Comparison of ENCODE assay signal across 8 cellular contexts in the genomic region with DNA sequence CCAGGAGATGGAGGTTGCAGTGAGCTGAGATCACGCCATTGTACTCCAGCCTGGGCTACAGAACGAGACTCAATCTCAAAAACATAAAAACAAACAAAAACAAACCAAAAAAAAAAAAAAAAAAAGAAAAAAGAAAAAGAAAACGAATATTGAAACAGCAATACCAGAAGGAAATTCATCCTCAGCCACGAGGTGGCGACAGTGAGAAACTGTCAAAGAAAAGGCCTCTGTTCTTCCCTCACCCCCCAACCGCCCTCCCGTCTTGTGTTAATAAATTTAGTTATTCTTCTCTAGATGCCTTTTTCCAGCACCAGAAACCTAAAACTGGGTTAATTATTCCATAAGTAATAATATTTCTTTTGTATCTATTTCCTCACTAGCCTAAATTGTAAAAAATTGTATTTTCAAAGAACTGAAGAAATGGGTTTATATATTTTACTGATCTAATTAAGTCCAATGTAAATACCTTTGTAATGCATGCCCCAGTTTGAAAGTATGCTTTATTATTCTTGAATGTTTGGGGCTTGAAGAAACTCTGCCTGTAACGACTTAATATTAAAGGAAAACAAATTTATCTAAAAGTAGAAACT. TPM values are rescaled to one million over a fixed set of nuclear protein-coding genes. Genes with fewer than 3 reads are reported as not detected.
DNase-seq lines count a peak whose midpoint lies in the region; ATAC-seq, FAIRE-seq and TF ChIP-seq lines count a peak whose summit lies in the region.

No MANE protein-coding gene starts in this region.

- no peaks in the 10 kb centered on the region for H3K36me3 Mint-ChIP-seq in endothelial cell (ENCODE audit: low read depth, unreplicated experiment)

- H3K36me3 ChIP-seq in small intestine (ENCODE audit: control insufficient read depth in 2 of 2, insufficient read depth in 2 of 2, low read length in 2 of 2): no peaks in the 10 kb centered on the region

- H3K27me3 ChIP-seq in small intestine (ENCODE audit: control insufficient read depth in 2 of 2, insufficient read depth in 2 of 2, low read length in 2 of 2): peaks cover 0 to 2% of the 10 kb centered on the region in 2 donors

- no peaks in the 10 kb centered on the region for H3K9me3 ChIP-seq in small intestine (ENCODE audit: control insufficient read depth, low read depth)

- H3K27ac Mint-ChIP-seq in endothelial cell (ENCODE audit: unreplicated experiment): no peak overlapping the region

- WGBS in small intestine, 3 donors: 35 to 52% (median 38%) methylated on average over 8 of the region's 8 CpGs

- H3K9me3 Mint-ChIP-seq in endothelial cell (ENCODE audit: unreplicated experiment): no peaks in the 10 kb centered on the region

- peak; percentile 77 for TF ChIP-seq CTCF in endothelial cell (IDR thresholded peaks at IDR 0.05; ENCODE audit: unreplicated experiment)

- peaks cover 1% of the 10 kb centered on the region for H3K27me3 Mint-ChIP-seq in endothelial cell (ENCODE audit: unreplicated experiment)

- H3K4me3 ChIP-seq in small intestine (ENCODE audit: low read depth in 1 of 2, low read length in 2 of 2): no peak overlapping the region

- H3K4me3 Mint-ChIP-seq in endothelial cell (ENCODE audit: unreplicated experiment): no peak overlapping the region

- ATAC-seq in HG03565 (IDR thresholded peaks at IDR 0.05; ENCODE audit: unreplicated experiment): no peak

- DNase-seq in SHP77 (lab: John Stamatoyannopoulos, UW): peak; percentile 14 to 47
- DNase-seq in SHP77 treated with DMSO at 0.1 percent for 48 hours (lab: John Stamatoyannopoulos, UW): no peak
- peak; percentile 37 for DNase-seq in HuH-7 (ENCODE audit: low spot score)
- DNase-seq in activated CD4-positive, alpha-beta T cell treated with anti-CD3 and anti-CD28 coated beads, Interleukin-2, amount 50 U/mL, for 24 hours (ENCODE audit: low read depth in 1 of 2, low spot score in 1 of 2): peak; percentile 23 to 26
- DNase-seq in endothelial cell (ENCODE audit: low spot score): peak; percentile 51
- peak; percentile 23 for DNase-seq in small intestine
- DNase-seq in HuH-7.5 (ENCODE audit: low spot score): no peak

- no peak overlapping the region for H3K27ac ChIP-seq in small intestine (ENCODE audit: low read depth in 1 of 2, low read length in 1 of 2)

- no peaks in the 10 kb centered on the region for H3K4me1 ChIP-seq in small intestine (ENCODE audit: control insufficient read depth in 2 of 2, insufficient read depth in 1 of 2, low read depth in 1 of 2, low read length in 1 of 2)

- no peak for FAIRE-seq in small intestine (lab: Jason Lieb, UNC)

- H3K4me1 Mint-ChIP-seq in endothelial cell (ENCODE audit: unreplicated experiment): no peaks in the 10 kb centered on the region

RNA-seq across cellular contexts. Expression of gene LIG4, which starts 38.6 kb away (rescaled TPM):
- 12.5 TPM for total RNA-seq in endothelial cell (ENCODE audit: unreplicated experiment)
- 10 to 100 TPM in 1 of 3 donors, 1 to 10 TPM in 2; 4.3 to 10.7 (median 7.3) TPM for polyA plus RNA-seq in small intestine

RNA-seq across cellular contexts. Expression of gene ABHD13, which starts 41.4 kb away (rescaled TPM):
- 8.5 TPM for total RNA-seq in endothelial cell (ENCODE audit: unreplicated experiment)
- polyA plus RNA-seq in small intestine: 1 to 10 TPM; 4.5 to 6.5 (median 5.9) TPM

Comparison
In these comparisons a context has a peak if more than half of its experiments do, and no peak if none do; other contexts are left out.
1. DNase-seq: peak in SHP77 (2 of 2), HuH-7 (single experiment), activated CD4-positive, alpha-beta T cell treated with anti-CD3 and anti-CD28 coated beads, Interleukin-2, amount 50 U/mL, for 24 hours (2 of 2), endothelial cell (single experiment) and small intestine (single experiment); none in SHP77 treated with DMSO at 0.1 percent for 48 hours (single experiment) and HuH-7.5 (single experiment).